1 cellular context compared by ENCODE assay signal in genomic region chr9:124708070-124708469, GRCh38.
TF ChIP-seq lines count a peak whose summit lies in the region.

No MANE protein-coding gene starts in this region.

TF ChIP-seq in GM23338, 12 proteins besides CTCF, POLR2A, EP300 and RAD21 (continued from another document):
- no peak for TF ChIP-seq ZNF462 (CRISPR knock-in tag; IDR thresholded peaks at IDR 0.05)
